8 cellular contexts compared by ENCODE assay signal in the genomic region with DNA sequence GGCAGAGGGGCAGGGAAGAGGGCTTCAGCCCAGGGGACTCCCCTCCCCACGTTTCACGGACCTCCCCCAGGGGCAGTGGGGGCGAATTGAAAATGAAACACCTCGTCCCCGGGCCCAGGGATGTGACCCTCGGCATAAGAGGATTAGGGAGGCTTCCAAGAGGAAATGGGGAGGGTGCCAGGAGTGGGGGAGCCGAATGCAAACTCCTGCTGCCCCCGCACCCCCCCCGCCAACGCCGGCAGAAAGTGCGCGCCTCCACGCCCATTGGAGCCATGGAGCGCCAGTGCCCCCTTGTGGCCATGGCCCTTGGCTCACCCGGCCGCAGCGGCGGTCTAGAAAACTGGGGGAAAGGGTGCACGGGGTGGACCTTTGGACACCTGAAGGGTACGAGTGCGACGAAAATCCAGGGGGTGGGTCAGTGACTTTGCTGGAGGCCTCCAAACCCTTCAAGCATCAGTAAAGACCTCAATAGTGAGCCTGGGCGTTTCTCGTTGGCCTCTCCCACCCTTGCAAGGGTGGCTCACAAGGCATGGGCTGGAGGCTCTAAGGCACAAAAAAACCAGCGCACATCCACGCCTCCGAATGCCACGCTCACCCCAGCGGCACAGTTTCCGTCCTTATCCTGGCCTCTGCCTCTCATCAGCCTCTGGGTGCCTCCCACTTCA.
A peak's percentile ranks its signal among the peaks of the same experiment; 100 is the strongest.
DNase-seq lines count a peak whose midpoint lies in the region; ATAC-seq and TF ChIP-seq lines count a peak whose summit lies in the region.

No MANE protein-coding gene starts in this region.

- DNase-seq in CD1c-positive myeloid dendritic cell (ENCODE audit: extremely low spot score) (peak; percentile 42), NCI-H2171 (lab: John Stamatoyannopoulos, UW) (peak; percentile 41), epithelial cell of proximal tubule (ENCODE audit: low read depth) (no peak)
- peak; percentile 7 for DNase-seq in activated CD8-positive, alpha-beta memory T cell treated with anti-CD3 and anti-CD28 coated beads, Interleukin-2, amount 50 U/mL, for 1 hour (ENCODE audit: extremely low read depth)
- peak; percentile 27 to 37 for DNase-seq in stimulated activated CD8-positive, alpha-beta memory T cell treated with anti-CD3 and anti-CD28 coated beads, Interleukin-7, amount 100 ng/mL, for 1 hour (ENCODE audit: low read depth in 2 of 2)

- peak; percentile 83 for ATAC-seq in GM21360 (IDR thresholded peaks at IDR 0.05; ENCODE audit: unreplicated experiment)
- no peak for ATAC-seq in HG02798 (IDR thresholded peaks at IDR 0.05; ENCODE audit: poor library complexity, unreplicated experiment)

- H3K27ac ChIP-seq in muscle layer of colon (ENCODE audit: low read depth, low read length), result peak overlapping the region; percentile 54

- peak; percentile 79 for TF ChIP-seq CTCF in epithelial cell of proximal tubule (conservative IDR thresholded peaks at IDR 0.05; ENCODE audit: low read depth, low read length)

- H3K9me3 ChIP-seq in muscle layer of colon (ENCODE audit: low read length), result no peaks in the 10 kb centered on the region

- H3K9ac ChIP-seq in muscle layer of colon (ENCODE audit: low read length), result no peak overlapping the region

- peak overlapping the region; percentile 40 for H3K4me3 ChIP-seq in epithelial cell of proximal tubule (ENCODE audit: low read depth, low read length)
- peak overlapping the region; percentile 25 to 42 for H3K4me3 ChIP-seq in muscle layer of colon (ENCODE audit: low read depth in 1 of 2, low read length in 2 of 2)

- peaks cover 0 to 40% of the 10 kb centered on the region in 2 donors for H3K27me3 ChIP-seq in muscle layer of colon (ENCODE audit: control insufficient read depth in 1 of 2, insufficient read depth in 2 of 2, low read length in 2 of 2)

- H3K4me1 ChIP-seq in muscle layer of colon (ENCODE audit: insufficient read depth, low read length), result peaks cover 21% of the 10 kb centered on the region

- H3K36me3 ChIP-seq in muscle layer of colon (ENCODE audit: insufficient read depth, low read length), result no peaks in the 10 kb centered on the region
